In genomic region chr6:39143238-39143930, GRCh38 we compare ENCODE assay signal across 19 cellular contexts. TPM values are rescaled to one million over a fixed set of nuclear protein-coding genes. Genes with fewer than 3 reads are reported as not detected.
DNase-seq lines count a peak whose midpoint lies in the region; ATAC-seq and TF ChIP-seq lines count a peak whose summit lies in the region.
"Had no signal": no experiment of that assay in that cellular context is flagged by ENCODE, and none has a peak within 500 bp of the region (broad histone marks: within the 10 kb centered on the region; RNA-seq: fewer than 3 reads in every experiment).

No MANE protein-coding gene starts in this region.

- in situ Hi-C loops in transverse colon (cut with MboI; ENCODE audit: low pct_ligation_motif_present in 1 of 4, low pct_unique_long_range_greater_than_20kb in 1 of 4, low sequenced_read_pairs in 3 of 4): no loop called here

- TF ChIP-seq CTCF in prostate gland (IDR thresholded peaks at IDR 0.05) (no peak), transverse colon (IDR thresholded peaks at IDR 0.05) (no peak)

- H3K4me3 ChIP-seq in prostate gland (no peak overlapping the region), transverse colon (no peak overlapping the region)
- H3K4me3 ChIP-seq: BLaER1, GM23248, lower lobe of right lung, SK-N-MC had no signal

- no peaks in the 10 kb centered on the region for H3K27me3 ChIP-seq in prostate gland (replicated peaks; ENCODE audit: insufficient read depth)
- peaks cover 16% of the 10 kb centered on the region for H3K27me3 ChIP-seq in transverse colon
- H3K27me3 ChIP-seq: BLaER1 had no signal

- H3K36me3 ChIP-seq in prostate gland (no peaks in the 10 kb centered on the region), transverse colon (no peaks in the 10 kb centered on the region)
- H3K36me3 ChIP-seq: BLaER1, lower lobe of right lung had no signal

- no peak for TF ChIP-seq EP300 in transverse colon (IDR thresholded peaks at IDR 0.05; ENCODE audit: low read depth)

- no peak for ATAC-seq in Right ventricle myocardium superior (ENCODE audit: poor library complexity)
- ATAC-seq: lower lobe of right lung, PC-3 had no signal

- no peaks in the 10 kb centered on the region for H3K4me1 ChIP-seq in prostate gland (replicated peaks)
- H3K4me1 ChIP-seq in transverse colon: no peaks in the 10 kb centered on the region
- H3K4me1 ChIP-seq: BLaER1 had no signal

- no peaks in the 10 kb centered on the region for H3K9me3 ChIP-seq in prostate gland
- no peaks in the 10 kb centered on the region for H3K9me3 ChIP-seq in transverse colon
- H3K9me3 ChIP-seq: lower lobe of right lung had no signal

- peak overlapping the region in 1 of 2 donors; percentile 2 for H3K27ac ChIP-seq in prostate gland
- no peak overlapping the region for H3K27ac ChIP-seq in transverse colon
- H3K27ac ChIP-seq: BLaER1, GM23248, lower lobe of right lung, SK-N-MC had no signal

- intact Hi-C loops in prostate gland (cut with DNase I): no loop called here
- intact Hi-C loops in Right ventricle myocardium superior (cut with DNase I): no loop called here
- intact Hi-C loops in transverse colon (cut with DNase I; ENCODE audit: low total_unique reads): no loop called here

- 15% methylated on average over 13 of the region's 13 CpGs for WGBS in prostate gland
- 70 to 72% methylated on average over 9 to 13 of the region's 13 CpGs for WGBS in transverse colon (ENCODE audit: low coverage in 1 of 2), 2 donors

- TF ChIP-seq POLR2A in prostate gland (IDR thresholded peaks at IDR 0.05) (no peak), transverse colon (IDR thresholded peaks at IDR 0.05) (no peak)

- peak; percentile 31 for DNase-seq in activated CD8-positive, alpha-beta memory T cell treated with anti-CD3 and anti-CD28 coated beads, Interleukin-2, amount 50 U/mL, for 4 hours
- DNase-seq in activated CD8-positive, alpha-beta memory T cell treated with anti-CD3 and anti-CD28 coated beads for 24 hours: no peak
- peak; percentile 20 for DNase-seq in NCI-H2196 (lab: John Stamatoyannopoulos, UW; ENCODE audit: unreplicated experiment)
- DNase-seq in dermis blood vessel endothelial cell: peak; percentile 31
- DNase-seq in prostate gland (ENCODE audit: low spot score): peak; percentile 26
- no peak for DNase-seq in Right ventricle myocardium superior
- DNase-seq in transverse colon: no peak
- no peak for DNase-seq in SHP77 (lab: John Stamatoyannopoulos, UW)
- DNase-seq: caudate nucleus; effector CD8-positive, alpha-beta T cell; GM23248; head of caudate nucleus; lower lobe of right lung; MM.1S; NCI-H226; PC-3; posterior cingulate gyrus had no signal

RNA-seq across cellular contexts. Expression of gene SAYSD1, which starts 28.4 kb away (rescaled TPM):
- total RNA-seq in dermis blood vessel endothelial cell (8.5 and 14.0 TPM in 2 replicates), prostate gland (10 to 100 TPM; 23.8 to 25.4 TPM), Right ventricle myocardium superior (10.9 TPM), transverse colon (10 to 100 TPM in 3 of 4 donors, 1 to 10 TPM in 1; 2.2 to 30.7 (median 21.1) TPM)

Comparison
In these comparisons a context has a peak if more than half of its experiments do, and no peak if none do; other contexts are left out.
1. DNase-seq: peak in activated CD8-positive, alpha-beta memory T cell treated with anti-CD3 and anti-CD28 coated beads, Interleukin-2, amount 50 U/mL, for 4 hours (single experiment), NCI-H2196 (single experiment), dermis blood vessel endothelial cell (single experiment) and prostate gland (single experiment); none in activated CD8-positive, alpha-beta memory T cell treated with anti-CD3 and anti-CD28 coated beads for 24 hours (single experiment), Right ventricle myocardium superior (single experiment), transverse colon (single experiment) and SHP77 (0 of 2).